Comparison of ENCODE assay signal across 1 cellular context in the genomic region with DNA sequence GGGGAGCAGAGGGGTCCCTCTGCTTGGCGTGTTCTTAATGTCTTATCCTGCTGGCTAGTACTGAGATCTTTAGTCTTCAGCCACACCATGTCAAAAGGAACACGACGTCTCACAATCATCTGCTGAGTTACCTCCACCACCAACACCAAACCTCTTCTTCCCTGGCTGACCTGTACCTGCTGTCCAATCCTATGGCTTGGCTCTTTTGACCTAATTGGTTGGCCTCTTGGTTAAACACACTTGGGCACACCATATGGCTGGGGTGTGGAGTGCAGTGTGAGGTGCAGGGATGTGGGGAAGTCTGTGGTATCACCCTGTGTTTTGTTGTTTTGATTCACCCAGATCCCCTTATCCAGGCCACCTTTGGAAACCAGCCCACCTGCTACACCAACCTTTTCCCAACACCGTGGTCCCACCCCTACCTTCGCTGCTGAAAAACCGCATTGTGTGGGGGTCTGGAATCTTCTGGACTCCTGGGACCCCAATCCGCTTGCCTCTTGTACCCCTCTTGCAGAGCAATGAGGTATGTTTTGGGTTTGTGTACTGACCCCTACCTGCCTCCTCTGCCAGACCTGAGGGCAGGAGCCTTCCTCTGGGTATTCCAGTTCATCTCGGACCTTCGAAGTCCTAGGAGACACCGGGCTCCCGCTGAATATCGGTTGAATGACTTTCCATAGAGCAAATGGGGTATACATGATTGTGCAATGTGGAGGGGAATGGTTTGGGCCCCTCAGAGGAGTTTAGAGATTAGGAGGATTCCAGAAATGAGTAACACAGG.
A peak's percentile ranks its signal among the peaks of the same experiment; 100 is the strongest.
TF ChIP-seq lines count a peak whose summit lies in the region.

No MANE protein-coding gene starts in this region.

TF ChIP-seq in HepG2, 621 proteins besides CTCF, POLR2A, EP300 and RAD21:
- 0 out of 2 replicates have a peak, but pooled peaks have one; percentile 15 for TF ChIP-seq CEBPB (IDR thresholded peaks at IDR 0.05; ENCODE audit: borderline replicate concordance, low read depth, low read length)
- TF ChIP-seq THAP8 (CRISPR knock-in tag; IDR thresholded peaks at IDR 0.05; ENCODE audit: borderline replicate concordance): no peak
